ENCODE assay signal across 10 cellular contexts in genomic region chr6:27544612-27545260, GRCh38.
DNase-seq lines count a peak whose midpoint lies in the region; ATAC-seq and TF ChIP-seq lines count a peak whose summit lies in the region.
"Had no signal": no experiment of that assay in that cellular context is flagged by ENCODE, and none has a peak within 500 bp of the region (broad histone marks: within the 10 kb centered on the region; RNA-seq: fewer than 3 reads in every experiment).

No MANE protein-coding gene starts in this region.

- peaks cover 20% of the 10 kb centered on the region for H3K9me3 Mint-ChIP-seq in nephron progenitor cell

- H3K27ac Mint-ChIP-seq in nephron progenitor cell = no peak overlapping the region

- 0 to 1% methylated on average over 20 of the region's 20 CpGs for WGBS in ectodermal cell, 2 experiments

- H3K4me3 ChIP-seq in ectodermal cell (ENCODE audit: insufficient read depth, low read depth, low read length) = peak overlapping the region; percentile 50
- H3K4me3 ChIP-seq in effector memory CD4-positive, alpha-beta T cell (ENCODE audit: insufficient read depth, low read depth, low read length, poor library complexity, severe bottlenecking) = no peak overlapping the region

- peaks cover 77% of the 10 kb centered on the region for H3K27me3 Mint-ChIP-seq in nephron progenitor cell (ENCODE audit: low read depth, poor library complexity)

- DNase-seq in EL (peak; percentile 31), LoVo (ENCODE audit: low spot score) (peak; percentile 13), nephron progenitor cell (peak; percentile 29), GM13976 (ENCODE audit: low spot score) (no peak), COLO668 (lab: John Stamatoyannopoulos, UW; ENCODE audit: unreplicated experiment) (no peak)
- no peak for DNase-seq in effector memory CD4-positive, alpha-beta T cell
- DNase-seq: activated CD4-positive, alpha-beta T cell treated with anti-CD3 and anti-CD28 coated beads, Interleukin-2, amount 50 U/mL, for 4 hours; effector CD8-positive, alpha-beta T cell had no signal

- no peak for ATAC-seq in HG03432 (IDR thresholded peaks at IDR 0.05; ENCODE audit: unreplicated experiment)

- H3K4me1 Mint-ChIP-seq in nephron progenitor cell = peaks cover 16% of the 10 kb centered on the region

- H3K27me3 ChIP-seq in ectodermal cell (ENCODE audit: control insufficient read depth, insufficient read depth, low read length, poor library complexity, severe bottlenecking) = peaks cover 63% of the 10 kb centered on the region
- H3K27me3 ChIP-seq in effector memory CD4-positive, alpha-beta T cell (replicated peaks; ENCODE audit: control insufficient read depth, insufficient read depth, low read length, poor library complexity, severe bottlenecking) = peaks cover 54% of the 10 kb centered on the region

- no peaks in the 10 kb centered on the region for H3K4me1 ChIP-seq in ectodermal cell (ENCODE audit: control insufficient read depth, insufficient read depth, low read length)
- no peaks in the 10 kb centered on the region for H3K4me1 ChIP-seq in effector memory CD4-positive, alpha-beta T cell (ENCODE audit: control insufficient read depth, insufficient read depth, low read length, poor library complexity, severe bottlenecking)

- H3K9me3 ChIP-seq in ectodermal cell (ENCODE audit: control insufficient read depth, low read length) = no peaks in the 10 kb centered on the region
- H3K9me3 ChIP-seq in effector memory CD4-positive, alpha-beta T cell (ENCODE audit: control insufficient read depth, low read length) = no peaks in the 10 kb centered on the region

- no peak overlapping the region for H3K27ac ChIP-seq in ectodermal cell (ENCODE audit: insufficient read depth, low read depth, low read length, poor library complexity, severe bottlenecking)
- no peak overlapping the region for H3K27ac ChIP-seq in effector memory CD4-positive, alpha-beta T cell (ENCODE audit: insufficient read depth, low read length, poor library complexity, severe bottlenecking)

- TF ChIP-seq CTCF in nephron progenitor cell (IDR thresholded peaks at IDR 0.05) = no peak
- TF ChIP-seq CTCF in GM13976 (IDR thresholded peaks at IDR 0.05; ENCODE audit: borderline replicate concordance, control extremely low read depth, extremely low read depth, insufficient read depth, missing control alignments) = no peak

- H3K4me3 Mint-ChIP-seq in nephron progenitor cell = peak overlapping the region; percentile 92

- in situ Hi-C loops in GM13976 (cut with MboI; ENCODE audit: low sequenced_read_pairs, unreplicated experiment) = no loop called here

- no peaks in the 10 kb centered on the region for H3K36me3 ChIP-seq in ectodermal cell (ENCODE audit: control insufficient read depth, insufficient read depth, low read length)
- no peaks in the 10 kb centered on the region for H3K36me3 ChIP-seq in effector memory CD4-positive, alpha-beta T cell (ENCODE audit: control insufficient read depth, insufficient read depth, low read length)

- H3K36me3 Mint-ChIP-seq in nephron progenitor cell (ENCODE audit: low read depth) = peaks cover 6% of the 10 kb centered on the region

Comparison
In these comparisons a context has a peak if more than half of its experiments do, and no peak if none do; other contexts are left out.
1. DNase-seq: peak in EL (single experiment), LoVo (single experiment) and nephron progenitor cell (single experiment); none in GM13976 (single experiment), effector memory CD4-positive, alpha-beta T cell (0 of 3) and COLO668 (single experiment).